ENCODE assay signal across 17 cellular contexts in the genomic region with DNA sequence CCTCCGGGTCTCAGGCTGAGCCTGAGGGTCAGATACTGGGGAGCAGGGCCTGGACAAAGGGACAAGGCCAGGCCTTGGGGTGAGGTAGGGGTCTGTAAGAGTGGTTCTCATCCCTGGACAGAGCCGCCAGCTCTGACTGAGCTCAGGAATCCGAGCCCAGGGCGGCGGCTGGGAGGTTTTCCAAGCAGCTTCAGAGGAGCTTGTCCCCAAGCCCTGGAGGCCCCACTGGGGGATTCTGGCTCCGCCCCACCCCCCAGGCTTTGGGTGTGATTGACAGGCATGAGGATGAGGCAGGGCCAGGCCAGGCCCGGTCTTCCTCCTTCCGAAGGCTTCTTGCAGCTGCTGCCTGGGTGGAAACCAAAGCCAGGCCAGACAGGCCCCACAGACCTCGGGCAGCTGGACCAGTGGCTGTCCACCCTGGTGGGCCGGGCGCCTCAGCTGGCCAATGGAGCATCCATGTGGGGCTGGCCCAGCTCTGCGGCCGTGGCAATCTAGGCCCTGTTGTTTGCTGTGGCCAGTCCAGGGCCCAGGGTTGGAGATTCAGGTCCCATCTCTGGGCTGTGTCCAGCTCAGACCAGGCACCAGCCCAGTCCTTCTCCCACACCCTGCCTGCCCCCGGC. TPM values are rescaled to one million over a fixed set of nuclear protein-coding genes. Genes with fewer than 3 reads are reported as not detected.
DNase-seq lines count a peak whose midpoint lies in the region; ATAC-seq and TF ChIP-seq lines count a peak whose summit lies in the region.
"Had no signal": no experiment of that assay in that cellular context is flagged by ENCODE, and none has a peak within 500 bp of the region (broad histone marks: within the 10 kb centered on the region; RNA-seq: fewer than 3 reads in every experiment).

No MANE protein-coding gene starts in this region.

- no peak overlapping the region for H3K4me3 Mint-ChIP-seq in chondrocyte (ENCODE audit: unreplicated experiment)
- H3K4me3 Mint-ChIP-seq: activated naive CD4-positive, alpha-beta T cell treated with anti-CD3 and anti-CD28 coated beads, Interleukin-2, amount 10 ng/mL, durations not matched to agents 7 days and 5 days; CD4-positive, alpha-beta T cell; mesothelial cell of epicardium had no signal

- no peaks in the 10 kb centered on the region for H3K27me3 Mint-ChIP-seq in chondrocyte (ENCODE audit: low read depth)

- H3K4me3 ChIP-seq in spleen, result no peak overlapping the region
- H3K4me3 ChIP-seq: HAP-1 had no signal

- H3K27me3 ChIP-seq in spleen (replicated peaks in 1 of 7), result peaks cover 0 to 16% (median 0%) of the 10 kb centered on the region in 7 donors

- H3K27ac Mint-ChIP-seq in chondrocyte (ENCODE audit: unreplicated experiment), result no peak overlapping the region
- H3K27ac Mint-ChIP-seq: activated naive CD4-positive, alpha-beta T cell treated with anti-CD3 and anti-CD28 coated beads, Interleukin-2, amount 10 ng/mL, durations not matched to agents 7 days and 5 days; CD4-positive, alpha-beta T cell; mesothelial cell of epicardium had no signal

- DNase-seq in activated CD8-positive, alpha-beta memory T cell treated with anti-CD3 and anti-CD28 coated beads, Interleukin-2, amount 50 U/mL, for 4 hours, result peak; percentile 15
- no peak for DNase-seq in activated CD8-positive, alpha-beta memory T cell treated with anti-CD3 and anti-CD28 coated beads for 24 hours
- peak; percentile 79 for DNase-seq in chondrocyte (ENCODE audit: low spot score)
- DNase-seq in mesenteric fat pad (ENCODE audit: low spot score), result peak; percentile 85
- DNase-seq in spleen, result peak; percentile 71
- no peak for DNase-seq in AG08395 (ENCODE audit: low spot score)
- DNase-seq in H4 (ENCODE audit: low spot score), result no peak
- DNase-seq: 8988T; activated naive CD4-positive, alpha-beta T cell treated with anti-CD3 and anti-CD28 coated beads, Interleukin-2, amount 10 ng/mL, durations not matched to agents 7 days and 5 days; foreskin fibroblast; NCI-H1105; NCI-H226; stimulated activated CD4-positive, alpha-beta T cell treated with anti-CD3 and anti-CD28 coated beads, Interleukin-15, amount 100 ng/mL, for 24 hours had no signal

- intact Hi-C loops in spleen (cut with DNase I; ENCODE audit: low total_unique reads), result no loop called here

- peaks cover 3% of the 10 kb centered on the region for H3K4me1 Mint-ChIP-seq in chondrocyte (ENCODE audit: low read depth)
- H3K4me1 Mint-ChIP-seq: activated naive CD4-positive, alpha-beta T cell treated with anti-CD3 and anti-CD28 coated beads, Interleukin-2, amount 10 ng/mL, durations not matched to agents 7 days and 5 days had no signal

- no peaks in the 10 kb centered on the region for H3K36me3 Mint-ChIP-seq in chondrocyte (ENCODE audit: low read depth)
- H3K36me3 Mint-ChIP-seq: activated naive CD4-positive, alpha-beta T cell treated with anti-CD3 and anti-CD28 coated beads, Interleukin-2, amount 10 ng/mL, durations not matched to agents 7 days and 5 days; mesothelial cell of epicardium had no signal

- H3K27ac ChIP-seq in spleen, result no peak overlapping the region

- no peaks in the 10 kb centered on the region for H3K9me3 Mint-ChIP-seq in chondrocyte (ENCODE audit: low read depth)
- H3K9me3 Mint-ChIP-seq: activated naive CD4-positive, alpha-beta T cell treated with anti-CD3 and anti-CD28 coated beads, Interleukin-2, amount 10 ng/mL, durations not matched to agents 7 days and 5 days; CD4-positive, alpha-beta T cell; mesothelial cell of epicardium had no signal

- no peak for TF ChIP-seq CTCF in chondrocyte (IDR thresholded peaks at IDR 0.05)
- no peak for TF ChIP-seq CTCF in spleen (IDR thresholded peaks at IDR 0.05 in 8 of 11, conservative IDR thresholded peaks at IDR 0.05 in 3 of 11)

- TF ChIP-seq POLR2A in spleen (IDR thresholded peaks at IDR 0.05), result no peak

- H3K9me3 ChIP-seq in spleen, result no peaks in the 10 kb centered on the region
- H3K9me3 ChIP-seq: HAP-1 had no signal

- ATAC-seq in GM21528 (IDR thresholded peaks at IDR 0.05; ENCODE audit: low FRiP score, unreplicated experiment), result no peak

- H3K4me1 ChIP-seq in spleen, result no peaks in the 10 kb centered on the region
- H3K4me1 ChIP-seq: HAP-1 had no signal

- 73 to 85% (median 80%) methylated on average over 9 to 14 of the region's 14 CpGs for WGBS in spleen, 5 donors

- no peaks in the 10 kb centered on the region for H3K36me3 ChIP-seq in spleen
- H3K36me3 ChIP-seq: HAP-1 had no signal

RNA-seq across cellular contexts. Expression of a gene that starts 23.1 kb away (rescaled TPM):
- total RNA-seq in chondrocyte (261 to 354 TPM (median 264 TPM) in 3 replicates), mesenteric fat pad (82.5 TPM), spleen (10 to 100 TPM in 5 of 7 donors, 1 to 10 TPM in 2; 7.9 to 25.0 (median 18.6) TPM)
- polyA plus RNA-seq in spleen, result 10 to 100 TPM in 1 of 3 donors, 1 to 10 TPM in 2; 4.1 to 12.4 (median 9.1) TPM
- 17.9 and 25.7 TPM in 2 replicates for total RNA-seq in H4 (2014; rRNA removed; shearing (Covaris generic))

Comparison
In these comparisons a context has a peak if more than half of its experiments do, and no peak if none do; other contexts are left out.
1. DNase-seq: peak in activated CD8-positive, alpha-beta memory T cell treated with anti-CD3 and anti-CD28 coated beads, Interleukin-2, amount 50 U/mL, for 4 hours (single experiment), chondrocyte (single experiment), mesenteric fat pad (single experiment) and spleen (single experiment); none in activated CD8-positive, alpha-beta memory T cell treated with anti-CD3 and anti-CD28 coated beads for 24 hours (single experiment), AG08395 (single experiment) and H4 (single experiment).